In genomic region chr11:694563-695331, GRCh38 we compare ENCODE assay signal across 8 cellular contexts. TPM values are rescaled to one million over a fixed set of nuclear protein-coding genes. Genes with fewer than 3 reads are reported as not detected.
A peak's percentile ranks its signal among the peaks of the same experiment; 100 is the strongest.
DNase-seq lines count a peak whose midpoint lies in the region; ATAC-seq and TF ChIP-seq lines count a peak whose summit lies in the region.

Gene DEAF1, minus strand, starts transcription at chr11:695222. Its CDS starts 175 bp downstream, at chr11:695047.

- H3K9me3 Mint-ChIP-seq in T-helper 1 cell treated with Interleukin-12 subunit alpha and Interleukin-12 subunit beta and Interleukin-4 antibody, amounts not matched to agents 30 μg/mL and 1 μg/mL, for 36 hours, result no peaks in the 10 kb centered on the region
- no peaks in the 10 kb centered on the region for H3K9me3 Mint-ChIP-seq in progenitor cell of endocrine pancreas (ENCODE audit: low read depth)

- peaks cover 42% of the 10 kb centered on the region for H3K4me1 Mint-ChIP-seq in T-helper 1 cell treated with Interleukin-12 subunit alpha and Interleukin-12 subunit beta and Interleukin-4 antibody, amounts not matched to agents 30 μg/mL and 1 μg/mL, for 36 hours (ENCODE audit: low read depth)
- peaks cover 13% of the 10 kb centered on the region for H3K4me1 Mint-ChIP-seq in progenitor cell of endocrine pancreas (ENCODE audit: low read depth)

- H3K36me3 Mint-ChIP-seq in T-helper 1 cell treated with Interleukin-12 subunit alpha and Interleukin-12 subunit beta and Interleukin-4 antibody, amounts not matched to agents 30 μg/mL and 1 μg/mL, for 36 hours (ENCODE audit: low read depth), result peaks cover 2% of the 10 kb centered on the region
- H3K36me3 Mint-ChIP-seq in progenitor cell of endocrine pancreas (ENCODE audit: insufficient read depth), result peaks cover 3% of the 10 kb centered on the region

- ATAC-seq in HG02870 (IDR thresholded peaks at IDR 0.05; ENCODE audit: unreplicated experiment), result peak; percentile 77

- H3K4me1 ChIP-seq in left ventricle myocardium inferior, result peaks cover 61% of the 10 kb centered on the region

- H3K9me3 ChIP-seq in left ventricle myocardium inferior (replicated peaks), result no peaks in the 10 kb centered on the region

- TF ChIP-seq CTCF in GM13977 (IDR thresholded peaks at IDR 0.05; ENCODE audit: extremely low read depth, insufficient read depth, missing control alignments) (no peak), left ventricle myocardium inferior (IDR thresholded peaks at IDR 0.05; ENCODE audit: borderline replicate concordance) (no peak), progenitor cell of endocrine pancreas (IDR thresholded peaks at IDR 0.05; ENCODE audit: unreplicated experiment) (no peak)

- H3K27me3 ChIP-seq in left ventricle myocardium inferior (ENCODE audit: low read depth), result no peaks in the 10 kb centered on the region

- DNase-seq in GM13977 (ENCODE audit: low spot score) (peak; percentile 98), NCI-H146 treated with DMSO at 0.1 percent for 48 hours (lab: John Stamatoyannopoulos, UW; ENCODE audit: unreplicated experiment) (peak; percentile 92), amygdala (lab: John Stamatoyannopoulos, UW) (peak; percentile 57 to 99 (median 94)), left ventricle myocardium inferior (peak; percentile 98), progenitor cell of endocrine pancreas (ENCODE audit: low spot score, unreplicated experiment) (peak; percentile 99), ureter (ENCODE audit: low spot score) (peak; percentile 99)

- peak within 1 kb of the TSS; percentile 89 for H3K4me3 ChIP-seq in left ventricle myocardium inferior

- no peaks in the 10 kb centered on the region for H3K27me3 Mint-ChIP-seq in T-helper 1 cell treated with Interleukin-12 subunit alpha and Interleukin-12 subunit beta and Interleukin-4 antibody, amounts not matched to agents 30 μg/mL and 1 μg/mL, for 36 hours (ENCODE audit: low read depth)
- H3K27me3 Mint-ChIP-seq in progenitor cell of endocrine pancreas, result no peaks in the 10 kb centered on the region

- peaks cover 5% of the 10 kb centered on the region for H3K36me3 ChIP-seq in left ventricle myocardium inferior

- in situ Hi-C loops in GM13977 (cut with MboI; ENCODE audit: low pct_unique_long_range_greater_than_20kb, low sequenced_read_pairs, unreplicated experiment), result no loop called here

- peak within 1 kb of the TSS; percentile 99 for H3K27ac ChIP-seq in left ventricle myocardium inferior (replicated peaks)

- peak within 1 kb of the TSS; percentile 94 for H3K27ac Mint-ChIP-seq in T-helper 1 cell treated with Interleukin-12 subunit alpha and Interleukin-12 subunit beta and Interleukin-4 antibody, amounts not matched to agents 30 μg/mL and 1 μg/mL, for 36 hours
- H3K27ac Mint-ChIP-seq in progenitor cell of endocrine pancreas, result peak within 1 kb of the TSS; percentile 97

- peak within 1 kb of the TSS; percentile 85 for H3K4me3 Mint-ChIP-seq in T-helper 1 cell treated with Interleukin-12 subunit alpha and Interleukin-12 subunit beta and Interleukin-4 antibody, amounts not matched to agents 30 μg/mL and 1 μg/mL, for 36 hours
- peak within 1 kb of the TSS; percentile 84 for H3K4me3 Mint-ChIP-seq in progenitor cell of endocrine pancreas (ENCODE audit: low read depth)

- intact Hi-C loops in left ventricle myocardium inferior (cut with micrococcal nuclease), result no loop called here

RNA-seq across cellular contexts. Expression of gene DEAF1, which starts in this region (rescaled TPM):
- 18.1 TPM for total RNA-seq in left ventricle myocardium inferior
- total RNA-seq in progenitor cell of endocrine pancreas, result 49.2 and 57.0 TPM in 2 replicates
- 36.9 TPM for total RNA-seq in ureter

Comparison
In these comparisons a context has a peak if more than half of its experiments do, and no peak if none do; other contexts are left out.
1. Peak in every context shown above with its lines: DNase-seq, ATAC-seq, H3K4me3 ChIP-seq and H3K27ac ChIP-seq.